Comparison of ENCODE assay signal across 17 cellular contexts in genomic region chr15:63764912-63765311, GRCh38.
DNase-seq lines count a peak whose midpoint lies in the region; ATAC-seq, FAIRE-seq and TF ChIP-seq lines count a peak whose summit lies in the region.
"Had no signal": no experiment of that assay in that cellular context is flagged by ENCODE, and none has a peak within 500 bp of the region (broad histone marks: within the 10 kb centered on the region; RNA-seq: fewer than 3 reads in every experiment).

No MANE protein-coding gene starts in this region.

- no peak for FAIRE-seq in small intestine (lab: Jason Lieb, UNC)
- no peak for FAIRE-seq in pancreas (lab: Jason Lieb, UNC)
- FAIRE-seq: H54 had no signal

- H3K4me1 ChIP-seq in adrenal gland (replicated peaks in 1 of 2) (peaks cover 0 to 34% of the 10 kb centered on the region in 2 donors), iPS-20b (ENCODE audit: insufficient read depth, low read length) (peaks cover 48% of the 10 kb centered on the region), small intestine (ENCODE audit: control insufficient read depth in 2 of 2, insufficient read depth in 1 of 2, low read depth in 1 of 2, low read length in 1 of 2) (peaks cover 2 to 12% of the 10 kb centered on the region in 2 donors), pancreas (peaks cover 5 to 15% (median 11%) of the 10 kb centered on the region in 3 donors)

- peaks cover 23% of the 10 kb centered on the region for H3K36me3 Mint-ChIP-seq in activated T-cell treated with anti-CD3 and anti-CD28 coated beads, Interleukin-2, amount 50 U/mL, for 24 hours (ENCODE audit: low read depth)

- no peaks in the 10 kb centered on the region for H3K27me3 ChIP-seq in adrenal gland
- no peaks in the 10 kb centered on the region for H3K27me3 ChIP-seq in iPS-20b (ENCODE audit: insufficient read depth, low read length)
- no peaks in the 10 kb centered on the region for H3K27me3 ChIP-seq in small intestine (ENCODE audit: control insufficient read depth in 2 of 2, insufficient read depth in 2 of 2, low read length in 2 of 2)
- H3K27me3 ChIP-seq in pancreas = no peaks in the 10 kb centered on the region
- H3K27me3 ChIP-seq: BLaER1 treated with 17β-estradiol and CSF1 and Interleukin-3, amounts not matched to agents 10 nM and 100 nM had no signal

- TF ChIP-seq CTCF in adrenal gland (IDR thresholded peaks at IDR 0.05) (no peak), foreskin fibroblast (IDR thresholded peaks at IDR 0.05; ENCODE audit: low read depth, low read length) (no peak), pancreas (IDR thresholded peaks at IDR 0.05) (no peak)

- H3K4me3 ChIP-seq in adrenal gland = no peak overlapping the region
- peak overlapping the region; percentile 48; the same call in 1 of the 2 replicates for H3K4me3 ChIP-seq in iPS-20b (ENCODE audit: low read length)
- H3K4me3 ChIP-seq in small intestine (ENCODE audit: low read depth in 1 of 2, low read length in 2 of 2) = no peak overlapping the region
- no peak overlapping the region for H3K4me3 ChIP-seq in foreskin fibroblast (ENCODE audit: low read depth in 1 of 2, low read length in 2 of 2)
- H3K4me3 ChIP-seq in pancreas = no peak overlapping the region
- H3K4me3 ChIP-seq: BLaER1 treated with 17β-estradiol and CSF1 and Interleukin-3, amounts not matched to agents 10 nM and 100 nM had no signal

- no peak overlapping the region for H3K4me3 Mint-ChIP-seq in activated T-cell treated with anti-CD3 and anti-CD28 coated beads, Interleukin-2, amount 50 U/mL, for 24 hours

- peak overlapping the region; percentile 77 for H3K9ac ChIP-seq in iPS-20b (ENCODE audit: low read depth, low read length)
- H3K9ac ChIP-seq: BLaER1 treated with 17β-estradiol and CSF1 and Interleukin-3, amounts not matched to agents 10 nM and 100 nM had no signal

- no peaks in the 10 kb centered on the region for H3K27me3 Mint-ChIP-seq in activated T-cell treated with anti-CD3 and anti-CD28 coated beads, Interleukin-2, amount 50 U/mL, for 24 hours

- TF ChIP-seq POLR2A in adrenal gland (IDR thresholded peaks at IDR 0.05) = no peak

- 46 to 63% (median 54%) methylated on average over 4 of the region's 4 CpGs for WGBS in adrenal gland, 4 donors
- WGBS in small intestine, 3 donors = 56 to 75% (median 60%) methylated on average over 4 of the region's 4 CpGs
- WGBS in pancreas, 2 donors = 67% methylated on average over 4 of the region's 4 CpGs

- peaks cover 55% of the 10 kb centered on the region for H3K4me1 Mint-ChIP-seq in activated T-cell treated with anti-CD3 and anti-CD28 coated beads, Interleukin-2, amount 50 U/mL, for 24 hours (ENCODE audit: low read depth)

- no peaks in the 10 kb centered on the region for H3K9me3 ChIP-seq in adrenal gland (replicated peaks in 1 of 3)
- H3K9me3 ChIP-seq in iPS-20b (ENCODE audit: insufficient read depth, low read depth, low read length) = no peaks in the 10 kb centered on the region
- no peaks in the 10 kb centered on the region for H3K9me3 ChIP-seq in small intestine (ENCODE audit: control insufficient read depth, low read depth)
- no peaks in the 10 kb centered on the region for H3K9me3 ChIP-seq in pancreas
- H3K9me3 ChIP-seq: BLaER1 treated with 17β-estradiol and CSF1 and Interleukin-3, amounts not matched to agents 10 nM and 100 nM had no signal

- peak overlapping the region in 3 of 5 donors; percentile 20 to 44 (median 28) for H3K27ac ChIP-seq in adrenal gland
- peak overlapping the region; percentile 24 for H3K27ac ChIP-seq in iPS-20b (ENCODE audit: low read length)
- no peak overlapping the region for H3K27ac ChIP-seq in small intestine (ENCODE audit: low read depth in 1 of 2, low read length in 1 of 2)
- H3K27ac ChIP-seq in pancreas = no peak overlapping the region
- H3K27ac ChIP-seq: BLaER1 treated with 17β-estradiol and CSF1 and Interleukin-3, amounts not matched to agents 10 nM and 100 nM had no signal

- H3K27ac Mint-ChIP-seq in activated T-cell treated with anti-CD3 and anti-CD28 coated beads, Interleukin-2, amount 50 U/mL, for 24 hours = peak overlapping the region; percentile 41

- no peak for ATAC-seq in pancreas

- DNase-seq in activated T-cell treated with anti-CD3 and anti-CD28 coated beads, Interleukin-2, amount 50 U/mL, for 24 hours = no peak
- DNase-seq in activated T-cell treated with anti-CD3 and anti-CD28 coated beads, Interleukin-2, amount 50 U/mL, for 1 hour = no peak
- DNase-seq in adrenal gland = peak in 1 of 7 donors; percentile 31
- peak; percentile 2 for DNase-seq in small intestine
- DNase-seq in foreskin fibroblast = no peak
- DNase-seq in pancreas = no peak
- DNase-seq in NCI-H1105 treated with DMSO at 0.1 percent for 48 hours (lab: John Stamatoyannopoulos, UW) = no peak
- DNase-seq: activated CD4-positive, alpha-beta T cell treated with anti-CD3 and anti-CD28 coated beads, Interleukin-2, amount 50 U/mL, for 1 hour; KG1; mammary epithelial cell; NCI-H1048; NCI-H510A treated with DMSO at 0.1 percent for 48 hours; retina; SW 1271 had no signal

- no peaks in the 10 kb centered on the region for H3K9me3 Mint-ChIP-seq in activated T-cell treated with anti-CD3 and anti-CD28 coated beads, Interleukin-2, amount 50 U/mL, for 24 hours

- intact Hi-C loops in adrenal gland (cut with DNase I) (no loop called here), pancreas (cut with DNase I) (no loop called here)

- H3K36me3 ChIP-seq in adrenal gland (replicated peaks in 1 of 2) (no peaks in the 10 kb centered on the region), iPS-20b (ENCODE audit: insufficient read depth, low read depth, low read length) (no peaks in the 10 kb centered on the region), small intestine (ENCODE audit: control insufficient read depth in 2 of 2, insufficient read depth in 2 of 2, low read length in 2 of 2) (no peaks in the 10 kb centered on the region), pancreas (no peaks in the 10 kb centered on the region)

Comparison
In these comparisons a context has a peak if more than half of its experiments do, and no peak if none do; other contexts are left out.
1. H3K27ac ChIP-seq: peak in adrenal gland (3 of 5) and iPS-20b (single experiment); none in small intestine (0 of 2) and pancreas (0 of 4).